8 cellular contexts compared by ENCODE assay signal in the genomic region with DNA sequence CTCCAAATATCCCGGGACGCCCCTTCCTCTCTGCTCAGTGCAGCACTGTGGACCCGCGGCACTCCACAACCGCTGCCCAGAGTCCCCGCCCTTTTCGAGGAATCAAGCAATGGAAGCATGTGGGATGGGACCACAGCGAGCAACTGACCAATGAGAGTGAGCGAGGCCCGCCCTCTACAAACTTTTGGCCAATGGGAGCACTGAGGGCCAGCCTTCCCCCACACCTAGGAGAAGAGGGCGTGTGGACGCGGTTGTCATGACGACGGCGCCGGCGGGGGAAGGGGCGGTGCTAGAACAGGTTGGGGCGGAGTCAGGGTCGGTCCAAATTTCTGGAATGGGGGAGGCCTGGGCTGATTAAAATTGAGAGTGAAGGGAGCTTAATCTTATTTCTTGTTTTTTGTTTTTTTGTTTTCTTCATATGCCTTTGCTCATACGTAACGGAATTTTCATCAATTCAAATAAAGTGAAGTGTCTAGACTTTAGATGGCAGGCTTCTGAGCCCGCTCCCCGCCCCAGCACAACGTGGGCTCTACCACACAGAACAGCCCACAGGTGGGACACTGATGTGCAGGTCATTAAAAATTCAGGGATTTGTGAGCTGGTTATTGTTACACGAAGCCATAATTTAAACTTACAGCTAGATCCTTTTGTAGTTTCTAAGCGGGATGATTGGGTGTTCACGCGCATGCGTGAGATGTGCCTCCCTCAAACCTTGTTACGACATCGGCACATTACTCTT. TPM values are rescaled to one million over a fixed set of nuclear protein-coding genes. Genes with fewer than 3 reads are reported as not detected.
DNase-seq lines count a peak whose midpoint lies in the region; ATAC-seq and TF ChIP-seq lines count a peak whose summit lies in the region.

Gene DNAAF3, minus strand, starts transcription at position 84 of the 739 bp plus-strand sequence. CDS start 200 bp downstream, outside the sequence.

- peak within 1 kb of the TSS; percentile 95 for H2AFZ ChIP-seq in GM23248
- H2AFZ ChIP-seq in neural cell (ENCODE audit: low read depth, low read length), result peak within 1 kb of the TSS; percentile 17

- peak within 1 kb of the TSS; percentile 71 for H3K4me2 ChIP-seq in GM23248 (ENCODE audit: unreplicated experiment)
- peak within 1 kb of the TSS; percentile 64 for H3K4me2 ChIP-seq in neural cell (ENCODE audit: low read length)

- H3K36me3 Mint-ChIP-seq in Calu3 (ENCODE audit: insufficient read depth, unreplicated experiment), result peaks cover 23% of the 10 kb centered on the region

- no peak for TF ChIP-seq RAD21 in neural cell (conservative IDR thresholded peaks at IDR 0.05)

- CTCF ChIA-PET in Calu3 (lab: Charles Lee) (interaction anchor here (0.5 to 1.9 kb wide), 14 partner anchors 9 to 217 kb away, joined by 3 to 19 read pairs (median 4); partner anchors contain the start of genes HSPBP1, KMT5C, PPP1R12C and PPP6R1), RWPE1 (lab: Yijun Ruan, JAX) (interaction anchor here (0.6 to 1.3 kb wide), 4 partner anchors 8 to 233 kb away, joined by 3 to 6 read pairs (median 3); partner anchors contain the start of gene RDH13)

- in situ Hi-C loops in GM23248 (cut with MboI), result no loop called here

- H3K4me3 Mint-ChIP-seq in Calu3 (ENCODE audit: low read depth, unreplicated experiment), result peak within 1 kb of the TSS; percentile 84

- 0 out of 2 replicates have a peak, but pooled peaks cover 5% of the 10 kb centered on the region for H3K4me1 ChIP-seq in GM23248 (ENCODE audit: insufficient read depth)
- no peaks in the 10 kb centered on the region for H3K4me1 ChIP-seq in foreskin keratinocyte

- POLR2A ChIA-PET in RWPE1 (lab: Yijun Ruan, JAX; ENCODE audit: low non-redundant PET), result interaction anchor here (1.0 kb wide), 1 partner anchor 43 kb away, joined by 8 read pairs; the partner anchor contains the start of gene PTPRH

- H3K4me3 ChIP-seq in GM23248 (peak within 1 kb of the TSS; percentile 72), neural cell (ENCODE audit: low read length) (peak within 1 kb of the TSS; percentile 62)

- H3K27me3 ChIP-seq in GM23248 (replicated peaks; ENCODE audit: insufficient read depth), result peaks cover 24% of the 10 kb centered on the region
- peaks cover 7% of the 10 kb centered on the region for H3K27me3 ChIP-seq in foreskin keratinocyte
- H3K27me3 ChIP-seq in neural cell (ENCODE audit: insufficient read depth, low read depth, low read length), result peaks cover 6% of the 10 kb centered on the region

- H3K27ac ChIP-seq in GM23248 (no peak within 1 kb of the TSS), RWPE1 (peak within 1 kb of the TSS; percentile 89), foreskin keratinocyte (peak within 1 kb of the TSS; percentile 70), neural cell (ENCODE audit: low read length) (no peak within 1 kb of the TSS), substantia nigra (ENCODE audit: low read depth, low read length, poor library complexity, severe bottlenecking) (no peak within 1 kb of the TSS)

- H3K27ac Mint-ChIP-seq in Calu3 (ENCODE audit: unreplicated experiment), result peak within 1 kb of the TSS; percentile 96

- no peaks in the 10 kb centered on the region for H3K9me3 ChIP-seq in GM23248 (ENCODE audit: low read depth)
- no peaks in the 10 kb centered on the region for H3K9me3 ChIP-seq in neural cell (ENCODE audit: low read length)

- no peaks in the 10 kb centered on the region for H3F3A ChIP-seq in GM23248 (ENCODE audit: insufficient read depth)
- H3F3A ChIP-seq in neural cell (ENCODE audit: insufficient read depth, low read length, poor library complexity, severe bottlenecking), result no peaks in the 10 kb centered on the region

- H3K79me2 ChIP-seq in GM23248 (ENCODE audit: insufficient read depth), result no peaks in the 10 kb centered on the region
- H3K79me2 ChIP-seq in neural cell (replicated peaks; ENCODE audit: insufficient read depth, low read length), result no peaks in the 10 kb centered on the region

- no peaks in the 10 kb centered on the region for H3K9me2 ChIP-seq in GM23248 (ENCODE audit: insufficient read depth)
- no peaks in the 10 kb centered on the region for H3K9me2 ChIP-seq in neural cell (ENCODE audit: insufficient read depth, low read length)

- no TSS peak for BruUV-seq in Calu3 (replicated peaks; lab: Mats Ljungman, UMichigan)

- peaks cover 6% of the 10 kb centered on the region for H3K4me1 Mint-ChIP-seq in Calu3 (ENCODE audit: low read depth, unreplicated experiment)

- H3K36me3 ChIP-seq in GM23248 (ENCODE audit: low read depth), result no peaks in the 10 kb centered on the region
- no peaks in the 10 kb centered on the region for H3K36me3 ChIP-seq in neural cell (ENCODE audit: insufficient read depth, low read length)

- ATAC-seq in foreskin keratinocyte, result peak; percentile 96

- intact Hi-C loops in Calu3 (cut with micrococcal nuclease; ENCODE audit: unreplicated experiment), result loop anchor here (2.0 kb wide), 1 partner anchor 26 kb away; no protein-coding TSS in a partner anchor

- DNase-seq in Calu3, result peak; percentile 98
- peak; percentile 99 for DNase-seq in GM23248
- peak; percentile 97 for DNase-seq in M059J (ENCODE audit: low read depth)
- peak; percentile 100 for DNase-seq in RWPE1 (ENCODE audit: low spot score)
- peak; percentile 52 for DNase-seq in activated naive CD4-positive, alpha-beta T cell treated with Interleukin-2 at 50 U/mL for 16 hours
- DNase-seq in foreskin keratinocyte, result peak; percentile 94 to 97
- peak; percentile 20 to 96 (median 81) for DNase-seq in substantia nigra (lab: John Stamatoyannopoulos, UW)

- H3K9me3 Mint-ChIP-seq in Calu3 (ENCODE audit: low read depth, unreplicated experiment), result no peaks in the 10 kb centered on the region

- no peak for TF ChIP-seq EP300 in neural cell (conservative IDR thresholded peaks at IDR 0.05; ENCODE audit: poor library complexity, severe bottlenecking)

- WGBS in GM23248 (ENCODE audit: low coverage in 1 of 2, low lambda C conversion rate in 2 of 2, missing lambda C conversion rate in 2 of 2), 2 experiments, result 1 to 2% methylated on average over 33 of the region's 33 CpGs

- TF ChIP-seq CTCF in Calu3 (IDR thresholded peaks at IDR 0.05; ENCODE audit: unreplicated experiment) (no peak), RWPE1 (conservative IDR thresholded peaks at IDR 0.05; ENCODE audit: low read depth) (no peak), foreskin keratinocyte (conservative IDR thresholded peaks at IDR 0.05) (no peak), neural cell (IDR thresholded peaks at IDR 0.05; ENCODE audit: poor library complexity, severe bottlenecking) (peak; percentile 29)

- H4K20me1 ChIP-seq in GM23248 (ENCODE audit: insufficient read depth), result no peaks in the 10 kb centered on the region
- H4K20me1 ChIP-seq in neural cell (ENCODE audit: insufficient read depth), result no peaks in the 10 kb centered on the region

- H3K9ac ChIP-seq in GM23248 (no peak within 1 kb of the TSS), neural cell (ENCODE audit: low read length) (peak within 1 kb of the TSS; percentile 3)

- H3K27me3 Mint-ChIP-seq in Calu3 (ENCODE audit: unreplicated experiment), result peaks cover 22% of the 10 kb centered on the region

TF ChIP-seq in neural cell, 6 proteins besides CTCF, POLR2A, EP300 and RAD21:
- TF ChIP-seq MXI1 (conservative IDR thresholded peaks at IDR 0.05; ENCODE audit: poor library complexity, severe bottlenecking) (peak; percentile 80), EZH2 (IDR thresholded peaks at IDR 0.05; ENCODE audit: borderline replicate concordance, insufficient read depth, low read length, poor library complexity, severe bottlenecking) (no peak)

RNA-seq across cellular contexts. Expression of gene DNAAF3, which starts in this region (rescaled TPM):
- total RNA-seq in Calu3 (2022) (10.3 and 13.1 TPM in 2 replicates), foreskin keratinocyte (7.3 and 9.1 TPM in 2 replicates)
- 0.22 and 0.25 TPM in 2 replicates for total RNA-seq in GM23248 (2014; rRNA removed; shearing (Covaris generic))
- polyA plus RNA-seq in GM23248 (2016; fragmentation: Nextera tagmentation; extraction: Ambion mirVana) (0.39 and 0.47 TPM in 2 replicates), foreskin keratinocyte (10.2 and 11.4 TPM in 2 replicates), neural cell (0.38 and 2.2 TPM in 2 replicates)
- 0.44 and 4.0 TPM in 2 replicates for total RNA-seq in M059J (2014; rRNA removed; shearing (Covaris generic))
- not detected in 2 replicates for polyA minus RNA-seq in neural cell

Comparison
In these comparisons a context has a peak if more than half of its experiments do, and no peak if none do; other contexts are left out.
1. Peak in DNase-seq, H3K4me3 ChIP-seq and H3K4me2 ChIP-seq in GM23248; RNA of the gene not detected or under 1 TPM.
2. H3K27ac ChIP-seq: peak in RWPE1 (single experiment) and foreskin keratinocyte (single experiment); none in GM23248 (single experiment), neural cell (single experiment) and substantia nigra (single experiment).
3. Peak in every context shown above with its lines, with median percentiles within 50 percentile points of each other: DNase-seq.